ENCODE assay signal across 20 cellular contexts in genomic region chr2:27152102-27152795, GRCh38. TPM values are rescaled to one million over a fixed set of nuclear protein-coding genes. Genes with fewer than 3 reads are reported as not detected.
DNase-seq lines count a peak whose midpoint lies in the region; ATAC-seq, FAIRE-seq and TF ChIP-seq lines count a peak whose summit lies in the region.
"Had no signal": no experiment of that assay in that cellular context is flagged by ENCODE, and none has a peak within 500 bp of the region (broad histone marks: within the 10 kb centered on the region; RNA-seq: fewer than 3 reads in every experiment).

No MANE protein-coding gene starts in this region.

- CTCF ChIA-PET in mammary epithelial cell (lab: Charles Lee; ENCODE audit: low non-redundant PET), result interaction anchor here (0.6 to 1.0 kb wide), 2 partner anchors 17 to 39 kb away, joined by 5 to 6 read pairs; no protein-coding TSS in a partner anchor

- WGBS in mammary epithelial cell (ENCODE audit: low coverage, missing lambda C conversion rate), result 93% methylated on average over 7 of the region's 8 CpGs
- 87 to 90% (median 90%) methylated on average over 8 of the region's 8 CpGs for WGBS in ovary, 3 donors

- no peaks in the 10 kb centered on the region for H3F3A ChIP-seq in GM23338 (replicated peaks; ENCODE audit: low read depth)

- H3K9me2 ChIP-seq in GM23338 (ENCODE audit: insufficient read depth), result no peaks in the 10 kb centered on the region

- H3K9me3 ChIP-seq in mammary epithelial cell (replicated peaks; ENCODE audit: insufficient read depth, low read length) (no peaks in the 10 kb centered on the region), ovary (no peaks in the 10 kb centered on the region)
- H3K9me3 ChIP-seq: BLaER1 treated with 17β-estradiol and CSF1 and Interleukin-3, amounts not matched to agents 10 nM and 100 nM; left lung; transverse colon had no signal

- DNase-seq in GM23338 (ENCODE audit: low spot score) (peak; percentile 48), NCI-H146 (lab: John Stamatoyannopoulos, UW) (peak; percentile 14), mammary epithelial cell (peak; percentile 19), ovary (peak in 2 of 5 donors; percentile 15 to 38), SIG-M5 treated with dmso at 0.1 percent for 504 hours (lab: John Stamatoyannopoulos, UW; ENCODE audit: unreplicated experiment) (no peak), frontal cortex (ENCODE audit: low spot score in 2 of 2) (no peak)
- DNase-seq: effector memory CD8-positive, alpha-beta T cell; Kasumi-1; stimulated activated naive B cell treated with anti-CD40 and anti-IgM and Interleukin-4, amounts not matched to agents 10 μg/mL and 1 μg/mL and 100 μg/mL, for 72 hours had no signal

- H3K4me1 Mint-ChIP-seq in GM23338, result no peaks in the 10 kb centered on the region
- H3K4me1 Mint-ChIP-seq: activated T-helper 17 cell treated with anti-CD3 and anti-CD28 coated beads, Interleukin-2, amount 50 U/mL, for 72 hours; central memory CD8-positive, alpha-beta T cell had no signal

- in situ Hi-C loops in mammary epithelial cell (cut with MboI; ENCODE audit: low sequenced_read_pairs in 2 of 2), result no loop called here

- no peaks in the 10 kb centered on the region for H3K9me3 Mint-ChIP-seq in GM23338
- H3K9me3 Mint-ChIP-seq: activated T-helper 17 cell treated with anti-CD3 and anti-CD28 coated beads, Interleukin-2, amount 50 U/mL, for 72 hours; central memory CD8-positive, alpha-beta T cell; effector memory CD8-positive, alpha-beta T cell; stimulated activated naive B cell treated with anti-CD40 and anti-IgM and Interleukin-4, amounts not matched to agents 10 μg/mL and 1 μg/mL and 100 μg/mL, for 72 hours had no signal

- H3K4me1 ChIP-seq in GM23338 (ENCODE audit: insufficient read depth), result no peaks in the 10 kb centered on the region
- H3K4me1 ChIP-seq in mammary epithelial cell (ENCODE audit: insufficient read depth, low read length), result peaks cover 10% of the 10 kb centered on the region
- peaks cover 45% of the 10 kb centered on the region for H3K4me1 ChIP-seq in ovary (ENCODE audit: insufficient read depth)
- H3K4me1 ChIP-seq: left lung, parathyroid adenoma, transverse colon had no signal

- peak; percentile 84 for ATAC-seq in GM23338
- ATAC-seq in GM21786 (IDR thresholded peaks at IDR 0.05; ENCODE audit: unreplicated experiment), result no peak
- ATAC-seq: activated CD4-positive, CD25-positive, alpha-beta regulatory T cell treated with anti-CD3 and anti-CD28 coated beads, Interleukin-2, amount 50 U/mL, for 24 hours; effector memory CD8-positive, alpha-beta T cell; left lung had no signal

- no peaks in the 10 kb centered on the region for H3K36me3 Mint-ChIP-seq in GM23338 (ENCODE audit: low read depth)
- H3K36me3 Mint-ChIP-seq: stimulated activated naive B cell treated with anti-CD40 and anti-IgM and Interleukin-4, amounts not matched to agents 10 μg/mL and 1 μg/mL and 100 μg/mL, for 72 hours had no signal

- TF ChIP-seq EP300 in ovary (IDR thresholded peaks at IDR 0.05), result no peak

- H3K27ac Mint-ChIP-seq in GM23338, result no peak overlapping the region
- H3K27ac Mint-ChIP-seq: activated T-helper 17 cell treated with anti-CD3 and anti-CD28 coated beads, Interleukin-2, amount 50 U/mL, for 72 hours; effector memory CD8-positive, alpha-beta T cell; stimulated activated naive B cell treated with anti-CD40 and anti-IgM and Interleukin-4, amounts not matched to agents 10 μg/mL and 1 μg/mL and 100 μg/mL, for 72 hours had no signal

- H3K4me3 ChIP-seq in GM23338, result no peak overlapping the region
- H3K4me3 ChIP-seq in mammary epithelial cell (replicated peaks in 1 of 3; ENCODE audit: insufficient read depth in 1 of 3, low read depth in 2 of 3, low read length in 3 of 3), result no peak overlapping the region
- H3K4me3 ChIP-seq in ovary, result no peak overlapping the region
- H3K4me3 ChIP-seq: BLaER1 treated with 17β-estradiol and CSF1 and Interleukin-3, amounts not matched to agents 10 nM and 100 nM; left lung; smooth muscle cell; transverse colon had no signal

- no peaks in the 10 kb centered on the region for H3K27me3 ChIP-seq in GM23338 (ENCODE audit: insufficient read depth)
- H3K27me3 ChIP-seq in mammary epithelial cell (ENCODE audit: insufficient read depth, low read length), result no peaks in the 10 kb centered on the region
- no peaks in the 10 kb centered on the region for H3K27me3 ChIP-seq in ovary
- H3K27me3 ChIP-seq: BLaER1 treated with 17β-estradiol and CSF1 and Interleukin-3, amounts not matched to agents 10 nM and 100 nM; left lung; transverse colon had no signal

- peaks cover 14% of the 10 kb centered on the region for H3K27me3 Mint-ChIP-seq in GM23338 (ENCODE audit: insufficient read depth, low read depth, poor library complexity)

- no peak for FAIRE-seq in frontal cortex (lab: Jason Lieb, UNC)
- FAIRE-seq: RCC 7860 had no signal

- H2AFZ ChIP-seq in GM23338 (no peak overlapping the region), mammary epithelial cell (ENCODE audit: low read depth, low read length) (no peak overlapping the region)
- H2AFZ ChIP-seq: parathyroid adenoma had no signal

- TF ChIP-seq CTCF in GM23338 (conservative IDR thresholded peaks at IDR 0.05; ENCODE audit: low read depth in 2 of 2) (peak in 1 of 2 experiments; percentile 52; a peak in 2 of 4 replicates), mammary epithelial cell (conservative IDR thresholded peaks at IDR 0.05 in 1 of 2, IDR thresholded peaks at IDR 0.05 in 1 of 2; ENCODE audit: extremely low read depth in 1 of 2, insufficient read depth in 1 of 2, low read depth in 1 of 2, low read length in 2 of 2) (peak in 1 of 2 donors; percentile 12), ovary (IDR thresholded peaks at IDR 0.05) (no peak)

- H3K4me3 Mint-ChIP-seq in GM23338, result no peak overlapping the region
- H3K4me3 Mint-ChIP-seq: activated T-helper 17 cell treated with anti-CD3 and anti-CD28 coated beads, Interleukin-2, amount 50 U/mL, for 72 hours; central memory CD8-positive, alpha-beta T cell; effector memory CD8-positive, alpha-beta T cell; stimulated activated naive B cell treated with anti-CD40 and anti-IgM and Interleukin-4, amounts not matched to agents 10 μg/mL and 1 μg/mL and 100 μg/mL, for 72 hours had no signal

- H3K4me2 ChIP-seq in GM23338 (no peak overlapping the region), mammary epithelial cell (ENCODE audit: insufficient read depth, low read depth, low read length) (no peak overlapping the region)
- H3K4me2 ChIP-seq: BLaER1 treated with 17β-estradiol and CSF1 and Interleukin-3, amounts not matched to agents 10 nM and 100 nM; smooth muscle cell had no signal

- intact Hi-C loops in mammary epithelial cell (cut with micrococcal nuclease), result no loop called here
- intact Hi-C loops in ovary (cut with DNase I), result no loop called here

- H3K36me3 ChIP-seq in GM23338 (ENCODE audit: insufficient read depth) (no peaks in the 10 kb centered on the region), mammary epithelial cell (ENCODE audit: insufficient read depth, low read length) (no peaks in the 10 kb centered on the region), ovary (no peaks in the 10 kb centered on the region)
- H3K36me3 ChIP-seq: BLaER1 treated with 17β-estradiol and CSF1 and Interleukin-3, amounts not matched to agents 10 nM and 100 nM; left lung; transverse colon had no signal

- no peak overlapping the region for H3K9ac ChIP-seq in mammary epithelial cell (ENCODE audit: insufficient read depth, low read length)
- H3K9ac ChIP-seq: BLaER1 treated with 17β-estradiol and CSF1 and Interleukin-3, amounts not matched to agents 10 nM and 100 nM; parathyroid adenoma had no signal

- H3K79me2 ChIP-seq in GM23338 (replicated peaks; ENCODE audit: insufficient read depth) (no peaks in the 10 kb centered on the region), mammary epithelial cell (ENCODE audit: insufficient read depth, low read length) (no peaks in the 10 kb centered on the region)
- H3K79me2 ChIP-seq: parathyroid adenoma had no signal

- BruUV-seq in mammary epithelial cell (replicated peaks; lab: Mats Ljungman, UMichigan), result no TSS peak

- TF ChIP-seq POLR2A in ovary (IDR thresholded peaks at IDR 0.05), result no peak

- H4K20me1 ChIP-seq in GM23338 (replicated peaks; ENCODE audit: insufficient read depth) (no peaks in the 10 kb centered on the region), mammary epithelial cell (ENCODE audit: insufficient read depth, low read length) (no peaks in the 10 kb centered on the region)
- H4K20me1 ChIP-seq: BLaER1 treated with 17β-estradiol and CSF1 and Interleukin-3, amounts not matched to agents 10 nM and 100 nM had no signal

- dilution Hi-C loops in mammary epithelial cell (cut with HindIII; ENCODE audit: low sequenced_read_pairs), result loop anchor here (5.0 kb wide), 2 partner anchors 50 to 120 kb away; no protein-coding TSS in a partner anchor

- H3K27ac ChIP-seq in GM23338 (ENCODE audit: low read depth) (no peak overlapping the region), mammary epithelial cell (ENCODE audit: insufficient read depth, low read depth, low read length) (no peak overlapping the region), ovary (peak overlapping the region; percentile 30 to 77)
- H3K27ac ChIP-seq: BLaER1 treated with 17β-estradiol and CSF1 and Interleukin-3, amounts not matched to agents 10 nM and 100 nM; left lung; parathyroid adenoma; transverse colon had no signal

RNA-seq across cellular contexts. Expression of gene TCF23, which starts 3.4 kb away (rescaled TPM):
- total RNA-seq in GM23338 (2014; rRNA removed; shearing (Covaris generic)), result 0.07 TPM in 1 of 2 replicates, not detected in the other
- 0.03 TPM in 1 of 2 replicates, not detected in the other for polyA plus RNA-seq in GM23338 (2016; fragmentation: Nextera tagmentation; extraction: Ambion mirVana)
- not detected for total RNA-seq in mammary epithelial cell
- not detected for polyA plus RNA-seq in mammary epithelial cell
- polyA minus RNA-seq in mammary epithelial cell, result not detected
- total RNA-seq in ovary, result 10 to 100 TPM in 5 of 7 donors, 1 to 10 TPM in 2; 8.4 to 72.2 (median 41.7) TPM
- 10 to 100 TPM; 31.7 to 56.1 TPM for polyA plus RNA-seq in ovary
- total RNA-seq in frontal cortex, result not detected
- total RNA-seq: activated T-helper 17 cell treated with anti-CD3 and anti-CD28 coated beads, Interleukin-2, amount 50 U/mL, for 72 hours; smooth muscle cell; transverse colon had no signal
- polyA plus RNA-seq: smooth muscle cell had no signal

RNA-seq across cellular contexts. Expression of gene PRR30, which starts 13.0 kb away (rescaled TPM):
- not detected in 2 replicates for total RNA-seq in GM23338 (2014; rRNA removed; shearing (Covaris generic))
- polyA plus RNA-seq in GM23338 (2016; fragmentation: Nextera tagmentation; extraction: Ambion mirVana), result not detected in 2 replicates
- not detected for total RNA-seq in mammary epithelial cell
- not detected for polyA plus RNA-seq in mammary epithelial cell
- not detected for polyA minus RNA-seq in mammary epithelial cell
- total RNA-seq in ovary, result not detected
- polyA plus RNA-seq in ovary, result not detected
- total RNA-seq in frontal cortex, result not detected
- total RNA-seq: activated T-helper 17 cell treated with anti-CD3 and anti-CD28 coated beads, Interleukin-2, amount 50 U/mL, for 72 hours; left lung; smooth muscle cell; T-helper 1 cell treated with Interleukin-12 subunit alpha and Interleukin-12 subunit beta and Interleukin-4 antibody, amounts not matched to agents 30 ng/mL and 1 ng/mL, for 36 hours; transverse colon had no signal
- polyA plus RNA-seq: smooth muscle cell had no signal

RNA-seq across cellular contexts. Expression of gene PREB, which starts 17.8 kb away (rescaled TPM):
- 65.9 and 79.7 TPM in 2 replicates for total RNA-seq in GM23338 (2014; rRNA removed; shearing (Covaris generic))
- polyA plus RNA-seq in GM23338 (2016; fragmentation: Nextera tagmentation; extraction: Ambion mirVana) (39.0 and 41.2 TPM in 2 replicates), mammary epithelial cell (69.4 TPM), ovary (10 to 100 TPM; 43.5 to 62.3 TPM)
- total RNA-seq in mammary epithelial cell (10 to 100 TPM; 31.0 to 48.9 TPM), ovary (100 to 1,000 TPM in 1 of 7 donors, 10 to 100 TPM in 6; 42.7 to 113 (median 70.8) TPM), frontal cortex (20.8 TPM)
- 181 TPM for polyA minus RNA-seq in mammary epithelial cell

RNA-seq across cellular contexts. Expression of gene ABHD1, which starts 28.6 kb away (rescaled TPM):
- 0.19 and 0.38 TPM in 2 replicates for total RNA-seq in GM23338 (2014; rRNA removed; shearing (Covaris generic))
- 0.55 and 0.66 TPM in 2 replicates for polyA plus RNA-seq in GM23338 (2016; fragmentation: Nextera tagmentation; extraction: Ambion mirVana)
- under 1 TPM in 1 of 2 donors, not detected in 1; 0.17 TPM for total RNA-seq in mammary epithelial cell
- polyA plus RNA-seq in mammary epithelial cell, result 0.07 TPM
- not detected for polyA minus RNA-seq in mammary epithelial cell
- 1 to 10 TPM in 5 of 7 donors, not detected in 2; 1.1 to 2.4 (median 1.5) TPM for total RNA-seq in ovary
- 1 to 10 TPM in 1 of 2 donors, under 1 TPM in 1; 0.86 to 1.6 TPM for polyA plus RNA-seq in ovary
- total RNA-seq in frontal cortex, result 0.41 TPM
- total RNA-seq: left lung, smooth muscle cell had no signal
- polyA plus RNA-seq: smooth muscle cell had no signal

RNA-seq across cellular contexts. Expression of gene CGREF1, which starts 33.3 kb away (rescaled TPM):
- total RNA-seq in GM23338 (2014; rRNA removed; shearing (Covaris generic)), result 2.3 and 4.1 TPM in 2 replicates
- polyA plus RNA-seq in GM23338 (2016; fragmentation: Nextera tagmentation; extraction: Ambion mirVana) (3.5 and 4.5 TPM in 2 replicates), mammary epithelial cell (4.5 TPM), ovary (1 to 10 TPM; 7.9 to 9.5 TPM)
- total RNA-seq in mammary epithelial cell (1 to 10 TPM; 3.6 to 6.8 TPM), ovary (10 to 100 TPM in 5 of 7 donors, 1 to 10 TPM in 2; 7.9 to 23.9 (median 17.6) TPM), frontal cortex (18.3 TPM)
- polyA minus RNA-seq in mammary epithelial cell, result 0.83 TPM
- total RNA-seq: smooth muscle cell had no signal

Comparison
In these comparisons a context has a peak if more than half of its experiments do, and no peak if none do; other contexts are left out.
1. DNase-seq: peak in GM23338 (single experiment), NCI-H146 (single experiment) and mammary epithelial cell (single experiment); none in SIG-M5 treated with dmso at 0.1 percent for 504 hours (single experiment) and frontal cortex (0 of 2).
2. H3K27ac ChIP-seq: peak in ovary (2 of 2); none in GM23338 (single experiment) and mammary epithelial cell (single experiment).